Comparison of ENCODE assay signal across 8 cellular contexts in the genomic region with DNA sequence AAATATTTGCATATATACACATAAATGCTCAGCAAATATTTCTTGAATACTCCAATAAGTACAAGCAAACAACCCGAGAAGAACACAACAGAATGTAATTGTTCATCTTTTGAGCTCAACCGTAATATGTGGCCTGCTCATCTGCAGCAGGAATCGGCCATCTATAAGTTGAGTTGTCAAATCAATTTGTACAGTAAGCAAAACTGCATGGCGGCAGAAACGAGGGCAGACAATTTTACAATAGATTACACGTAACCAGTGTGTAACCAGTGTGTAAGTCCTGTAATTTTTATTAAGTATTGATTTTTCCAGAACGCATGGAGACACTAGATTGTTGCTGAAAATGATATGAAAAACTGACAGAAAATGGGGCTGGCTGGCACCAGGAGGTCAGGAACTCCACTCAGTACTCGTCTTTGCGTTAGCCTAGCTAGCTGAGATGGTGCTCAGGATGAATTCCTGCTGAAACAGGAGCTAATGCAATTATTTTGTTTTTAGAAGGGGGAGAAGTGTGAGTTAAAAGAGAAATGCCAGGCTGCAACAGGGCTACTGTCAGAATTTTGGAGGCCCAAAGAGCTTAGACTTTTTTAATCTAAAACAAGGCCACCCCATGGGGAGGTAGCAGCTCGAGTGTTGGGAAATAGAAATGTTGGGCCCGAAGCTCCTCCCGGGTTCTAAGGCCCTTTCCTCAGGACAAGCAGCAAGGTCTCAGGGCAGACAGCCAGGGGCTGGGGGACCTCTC. TPM values are rescaled to one million over a fixed set of nuclear protein-coding genes. Genes with fewer than 3 reads are reported as not detected.
A peak's percentile ranks its signal among the peaks of the same experiment; 100 is the strongest.
DNase-seq lines count a peak whose midpoint lies in the region; ATAC-seq and TF ChIP-seq lines count a peak whose summit lies in the region.

No MANE protein-coding gene starts in this region.

- CTCF ChIA-PET in AG04450 (lab: Charles Lee) (interaction anchor here (1.8 to 2.0 kb wide), 2 partner anchors 18 to 385 kb away, joined by 7 to 10 read pairs; no protein-coding TSS in a partner anchor), OCI-LY7 (lab: Charles Lee; ENCODE audit: unreplicated experiment) (no interaction called here)

- no peaks in the 10 kb centered on the region for H3K9me3 ChIP-seq in AG04450 (ENCODE audit: control insufficient read depth, insufficient read depth, low read length)
- peaks cover 16% of the 10 kb centered on the region for H3K9me3 ChIP-seq in OCI-LY7 (ENCODE audit: low read length)
- H3K9me3 ChIP-seq in smooth muscle cell (replicated peaks; ENCODE audit: low read depth): no peaks in the 10 kb centered on the region

- H3K27me3 ChIP-seq in AG04450 (ENCODE audit: control insufficient read depth, insufficient read depth, low read length): no peaks in the 10 kb centered on the region
- no peaks in the 10 kb centered on the region for H3K27me3 ChIP-seq in foreskin keratinocyte
- H3K27me3 ChIP-seq in smooth muscle cell (ENCODE audit: low read depth): no peaks in the 10 kb centered on the region

- peaks cover 8% of the 10 kb centered on the region for H3F3A ChIP-seq in smooth muscle cell (ENCODE audit: low read depth)

- TF ChIP-seq CTCF in AG04450 (IDR thresholded peaks at IDR 0.05; ENCODE audit: low read depth, low read length): no peak
- TF ChIP-seq CTCF in OCI-LY7 (conservative IDR thresholded peaks at IDR 0.05; ENCODE audit: low read length): no peak
- TF ChIP-seq CTCF in foreskin keratinocyte (conservative IDR thresholded peaks at IDR 0.05): no peak
- no peak for TF ChIP-seq CTCF in smooth muscle cell (IDR thresholded peaks at IDR 0.05; ENCODE audit: borderline replicate concordance, insufficient read depth, poor library complexity, severe bottlenecking)

- H3K36me3 ChIP-seq in OCI-LY7 (ENCODE audit: insufficient read depth, low read length) (peaks cover 46% of the 10 kb centered on the region), smooth muscle cell (ENCODE audit: low read depth) (no peaks in the 10 kb centered on the region)

- H3K4me1 ChIP-seq in OCI-LY7 (ENCODE audit: insufficient read depth, low read length, poor library complexity, severe bottlenecking): peaks cover 42% of the 10 kb centered on the region
- peaks cover 29% of the 10 kb centered on the region for H3K4me1 ChIP-seq in foreskin keratinocyte
- H3K4me1 ChIP-seq in smooth muscle cell (ENCODE audit: low read depth): peaks cover 36% of the 10 kb centered on the region

- no peaks in the 10 kb centered on the region for H3K9me2 ChIP-seq in OCI-LY7 (ENCODE audit: insufficient read depth, low read length)

- peak overlapping the region; percentile 97 for H3K4me2 ChIP-seq in OCI-LY7 (ENCODE audit: low read length)
- H3K4me2 ChIP-seq in smooth muscle cell: peak overlapping the region; percentile 93

- peak overlapping the region; percentile 94 for H3K9ac ChIP-seq in smooth muscle cell (ENCODE audit: low read depth)

- no peak for DNase-seq in AG04450 (ENCODE audit: low read depth, low spot score)
- peak; percentile 18 for DNase-seq in OCI-LY7 (ENCODE audit: low spot score)
- DNase-seq in foreskin keratinocyte: peak in 1 of 2 donors; percentile 22
- no peak for DNase-seq in smooth muscle cell (lab: John Stamatoyannopoulos, UW; ENCODE audit: unreplicated experiment)
- no peak for DNase-seq in NCI-H1105 treated with DMSO at 0.1 percent for 48 hours (lab: John Stamatoyannopoulos, UW)
- no peak for DNase-seq in NCI-H187 treated with DMSO at 0.1 percent for 48 hours (lab: John Stamatoyannopoulos, UW)
- no peak for DNase-seq in cerebellar nuclear complex (lab: John Stamatoyannopoulos, UW)

- peak; percentile 25 for ATAC-seq in GM19395 (IDR thresholded peaks at IDR 0.05; ENCODE audit: unreplicated experiment)
- ATAC-seq in foreskin keratinocyte: peak; percentile 11

- peaks cover 6% of the 10 kb centered on the region; the same call in 1 of the 2 replicates for H4K20me1 ChIP-seq in OCI-LY7 (ENCODE audit: insufficient read depth, low read length)
- H4K20me1 ChIP-seq in smooth muscle cell (ENCODE audit: low read depth): peaks cover 21% of the 10 kb centered on the region

- H2AFZ ChIP-seq in OCI-LY7 (ENCODE audit: low read length): peak overlapping the region; percentile 89; the same call in 1 of the 2 replicates
- H2AFZ ChIP-seq in smooth muscle cell (ENCODE audit: low read depth): peak overlapping the region; percentile 98

- peaks cover 91% of the 10 kb centered on the region for H3K79me2 ChIP-seq in OCI-LY7 (ENCODE audit: insufficient read depth, low read depth, low read length)
- peaks cover 87% of the 10 kb centered on the region for H3K79me2 ChIP-seq in smooth muscle cell (ENCODE audit: low read depth)

- H3K27ac ChIP-seq in AG04450 (ENCODE audit: low read depth, low read length) (peak overlapping the region; percentile 99), OCI-LY7 (ENCODE audit: low read depth, low read length, poor library complexity, severe bottlenecking) (peak overlapping the region; percentile 63), foreskin keratinocyte (peak overlapping the region; percentile 96), smooth muscle cell (ENCODE audit: low read depth) (peak overlapping the region; percentile 98)

- intact Hi-C loops in OCI-LY7 (cut with micrococcal nuclease; ENCODE audit: unreplicated experiment): loop anchor here (5.0 kb wide), 2 partner anchors 80 to 135 kb away; a partner anchor contains a TSS

- 28% methylated on average over 12 of the region's 12 CpGs for WGBS in smooth muscle cell (ENCODE audit: low lambda C conversion rate)

- peak overlapping the region; percentile 89 for H3K4me3 ChIP-seq in AG04450 (ENCODE audit: low read depth, low read length)
- peak overlapping the region; percentile 91 for H3K4me3 ChIP-seq in OCI-LY7 (ENCODE audit: low read depth, low read length, poor library complexity, severe bottlenecking)
- peak overlapping the region; percentile 92 for H3K4me3 ChIP-seq in smooth muscle cell

- BruUV-seq in OCI-LY7 (replicated peaks; lab: Mats Ljungman, UMichigan): TSS peak; percentile 56

- POLR2A ChIA-PET in AG04450 (lab: Yijun Ruan, JAX) (interaction anchor here (0.5 to 1.2 kb wide), 6 partner anchors 12 to 1393 kb away, joined by 3 to 6 read pairs (median 4); no protein-coding TSS in a partner anchor), OCI-LY7 (lab: Charles Lee) (interaction anchor here (0.7 to 2.4 kb wide), 14 partner anchors 10 to 1509 kb away, joined by 3 to 15 read pairs (median 4); a partner anchor contains a TSS)

RNA-seq across cellular contexts. Expression of a gene that starts 0.7 kb away (rescaled TPM):
- polyA plus RNA-seq in AG04450 (2011; rRNA removed) (10.8 and 14.3 TPM in 2 replicates), foreskin keratinocyte (10.2 and 12.6 TPM in 2 replicates), smooth muscle cell (40.7 and 44.7 TPM in 2 replicates)
- 5.2 and 9.8 TPM in 2 replicates for polyA minus RNA-seq in AG04450 (2011; rRNA and poly(A)+ RNA removed)
- 12.7 and 13.2 TPM in 2 replicates for total RNA-seq in OCI-LY7 (2014; rRNA removed; shearing (Covaris generic))
- total RNA-seq in OCI-LY7 (2022) (17.4 and 19.9 TPM in 2 replicates), foreskin keratinocyte (35.0 and 37.5 TPM in 2 replicates), smooth muscle cell (27.1 and 35.9 TPM in 2 replicates)

RNA-seq across cellular contexts. Expression of a gene that starts 1.0 kb away (rescaled TPM):
- 37.2 and 61.7 TPM in 2 replicates for polyA plus RNA-seq in AG04450 (2011; rRNA removed)
- 30.7 and 72.5 TPM in 2 replicates for polyA minus RNA-seq in AG04450 (2011; rRNA and poly(A)+ RNA removed)
- 62.7 and 84.7 TPM in 2 replicates for total RNA-seq in OCI-LY7 (2014; rRNA removed; shearing (Covaris generic))
- total RNA-seq in OCI-LY7 (2022): 118 and 125 TPM in 2 replicates
- 60.9 and 65.5 TPM in 2 replicates for total RNA-seq in foreskin keratinocyte
- 25.1 and 31.6 TPM in 2 replicates for polyA plus RNA-seq in foreskin keratinocyte
- 85.8 and 93.9 TPM in 2 replicates for total RNA-seq in smooth muscle cell
- 20.7 and 22.4 TPM in 2 replicates for polyA plus RNA-seq in smooth muscle cell
